In genomic region chr2:104849036-104849551, GRCh38 we compare ENCODE assay signal across 21 cellular contexts. TPM values are rescaled to one million over a fixed set of nuclear protein-coding genes. Genes with fewer than 3 reads are reported as not detected.
DNase-seq lines count a peak whose midpoint lies in the region; ATAC-seq and TF ChIP-seq lines count a peak whose summit lies in the region.
"Had no signal": no experiment of that assay in that cellular context is flagged by ENCODE, and none has a peak within 500 bp of the region (broad histone marks: within the 10 kb centered on the region; RNA-seq: fewer than 3 reads in every experiment).

No MANE protein-coding gene starts in this region.

- peak overlapping the region; percentile 98 for H3K27ac ChIP-seq in caudate nucleus (ENCODE audit: low read depth, low read length)
- peak overlapping the region; percentile 93 for H3K27ac ChIP-seq in layer of hippocampus (ENCODE audit: low read depth, low read length)
- peak overlapping the region; percentile 92 for H3K27ac ChIP-seq in temporal lobe (ENCODE audit: low read depth, low read length)
- H3K27ac ChIP-seq in WERI-Rb-1 = no peak overlapping the region
- H3K27ac ChIP-seq: cardiac muscle cell, esophagus squamous epithelium, foreskin keratinocyte, heart right ventricle, psoas muscle, SJCRH30, upper lobe of left lung had no signal

- H3K27me3 ChIP-seq in layer of hippocampus (ENCODE audit: control insufficient read depth, insufficient read depth, low read length) (no peaks in the 10 kb centered on the region), WERI-Rb-1 (ENCODE audit: insufficient read depth, low read depth, severe bottlenecking) (peaks cover 89% of the 10 kb centered on the region)

- H3K9me3 ChIP-seq in WERI-Rb-1 (ENCODE audit: severe bottlenecking) = peaks cover 7% of the 10 kb centered on the region
- H3K9me3 ChIP-seq: esophagus squamous epithelium, heart right ventricle, psoas muscle, SJCRH30, upper lobe of left lung had no signal

- no peak overlapping the region for H3K4me3 ChIP-seq in WERI-Rb-1 (ENCODE audit: low read depth, low read length)
- H3K4me3 ChIP-seq: cardiac muscle cell, esophagus squamous epithelium, heart right ventricle, psoas muscle, SJCRH30, upper lobe of left lung had no signal

- ATAC-seq in HG03280 (IDR thresholded peaks at IDR 0.05; ENCODE audit: unreplicated experiment) = peak; percentile 8
- ATAC-seq: heart right ventricle; stimulated activated effector memory CD8-positive, alpha-beta T cell treated with anti-CD3 and anti-CD28 coated beads, Interleukin-12 subunit alpha, Interleukin-12 subunit beta, amount 100 ng/mL, for 72 hours had no signal

- TF ChIP-seq CTCF in WERI-Rb-1 (IDR thresholded peaks at IDR 0.05; ENCODE audit: low read depth, low read length) = no peak

- H3K36me3 ChIP-seq in WERI-Rb-1 = no peaks in the 10 kb centered on the region
- H3K36me3 ChIP-seq: cardiac muscle cell, esophagus squamous epithelium, heart right ventricle, SJCRH30, upper lobe of left lung had no signal

- DNase-seq in caudate nucleus (lab: John Stamatoyannopoulos, UW) = no peak
- DNase-seq in putamen (ENCODE audit: low spot score) = no peak
- DNase-seq in NCI-H345 (lab: John Stamatoyannopoulos, UW) = no peak
- DNase-seq in WERI-Rb-1 = no peak
- DNase-seq: esophagus squamous epithelium, foreskin keratinocyte, NCI-H187 had no signal

RNA-seq across cellular contexts. Expression of gene POU3F3, which starts 4.8 kb away (rescaled TPM):
- total RNA-seq in temporal lobe = 230 TPM
- total RNA-seq: activated T-helper 2 cell treated with anti-CD3 and anti-CD28 coated beads, Interferon-gamma antibody, Interleukin-2, Interleukin-4, amounts not matched to agents 10 μg/mL and 5 μg/mL and 100 μg/mL, durations not matched to agents 14 hours and 24 hours and 36 hours; cardiac muscle cell; foreskin keratinocyte; HFFc6; mammary epithelial cell; MCF 10A; NCI-H460; psoas muscle; upper lobe of left lung had no signal
